1 cellular context compared by ENCODE assay signal in genomic region chr3:15899438-15899837, GRCh38.
TF ChIP-seq lines count a peak whose summit lies in the region.

No MANE protein-coding gene starts in this region.

TF ChIP-seq in K562, 482 proteins besides CTCF, POLR2A, EP300 and RAD21 (continued from another document):
- 0 out of 2 replicates have a peak, but pooled peaks have one; percentile 24 for TF ChIP-seq FOXM1 (IDR thresholded peaks at IDR 0.05; ENCODE audit: low read depth)
- no peak for TF ChIP-seq FOXM1 (CRISPR knock-in tag; IDR thresholded peaks at IDR 0.05; ENCODE audit: low read depth)
- TF ChIP-seq ZBTB8A (IDR thresholded peaks at IDR 0.05; ENCODE audit: partially characterized antibody), result no peak
- no peak for TF ChIP-seq TEAD4 (IDR thresholded peaks at IDR 0.05; ENCODE audit: low read length)
- TF ChIP-seq TEAD4 (CRISPR knock-in tag; IDR thresholded peaks at IDR 0.05; ENCODE audit: borderline replicate concordance), result no peak
- no peak for TF ChIP-seq COPS2 (conservative IDR thresholded peaks at IDR 0.05)
- no peak for TF ChIP-seq RREB1 (CRISPR knock-in tag; IDR thresholded peaks at IDR 0.05)
- TF ChIP-seq AFF4 (CRISPR knock-in tag; IDR thresholded peaks at IDR 0.05), result no peak
- no peak for TF ChIP-seq XRCC3 (IDR thresholded peaks at IDR 0.05)
- no peak for TF ChIP-seq BRD9 (IDR thresholded peaks at IDR 0.05; ENCODE audit: low read depth, partially characterized antibody)
- TF ChIP-seq GABPB2 (CRISPR knock-in tag; conservative IDR thresholded peaks at IDR 0.05), result no peak
- no peak for TF ChIP-seq ZNF24 (IDR thresholded peaks at IDR 0.05)
- TF ChIP-seq IRF9 (tag; IDR thresholded peaks at IDR 0.05), result no peak
- no peak for TF ChIP-seq ZC3H8 (IDR thresholded peaks at IDR 0.05)
- TF ChIP-seq HNRNPH1 (optimal IDR thresholded peaks at IDR 0.05; ENCODE audit: low read depth, low read length), result no peak
- TF ChIP-seq CBX3 (IDR thresholded peaks at IDR 0.05; ENCODE audit: borderline replicate concordance in 1 of 2, low read length in 2 of 2), result no peak
- TF ChIP-seq ZNF263 (CRISPR knock-in tag; IDR thresholded peaks at IDR 0.05; ENCODE audit: borderline replicate concordance), result no peak
- TF ChIP-seq NCOA6 (IDR thresholded peaks at IDR 0.05), result no peak
- TF ChIP-seq KLF10 (CRISPR knock-in tag; IDR thresholded peaks at IDR 0.05), result no peak
- peak; percentile 80 for TF ChIP-seq MAFG (tag; conservative IDR thresholded peaks at IDR 0.05)
- no peak for TF ChIP-seq RB1 (IDR thresholded peaks at IDR 0.05; ENCODE audit: low read depth)
- TF ChIP-seq ZNF277 (CRISPR knock-in tag; IDR thresholded peaks at IDR 0.05; ENCODE audit: borderline replicate concordance), result no peak
- TF ChIP-seq STAT5B (CRISPR knock-in tag; IDR thresholded peaks at IDR 0.05), result no peak
- TF ChIP-seq MCM3 (IDR thresholded peaks at IDR 0.05), result no peak
- TF ChIP-seq EZH2 (IDR thresholded peaks at IDR 0.05; ENCODE audit: borderline replicate concordance, low read depth, low read length), result no peak
- no peak for TF ChIP-seq HLTF (IDR thresholded peaks at IDR 0.05)
- no peak for TF ChIP-seq ZNF239 (CRISPR knock-in tag; IDR thresholded peaks at IDR 0.05)
- no peak for TF ChIP-seq CHD4 (IDR thresholded peaks at IDR 0.05; ENCODE audit: insufficient read depth, insufficient replicate concordance, low read depth, low read length, poor library complexity, severe bottlenecking)
- no peak for TF ChIP-seq SRSF1 (IDR thresholded peaks at IDR 0.05; ENCODE audit: low read depth, low read length)
- peak; percentile 69 for TF ChIP-seq CBFA2T2 (conservative IDR thresholded peaks at IDR 0.05)
- TF ChIP-seq TOE1 (IDR thresholded peaks at IDR 0.05; ENCODE audit: borderline replicate concordance), result peak; percentile 98
- no peak for TF ChIP-seq TOE1 (CRISPR knock-in tag; IDR thresholded peaks at IDR 0.05; ENCODE audit: borderline replicate concordance, low read depth)
- no peak for TF ChIP-seq CREB1 (IDR thresholded peaks at IDR 0.05)
- no peak for TF ChIP-seq CREB1 (CRISPR knock-in tag; IDR thresholded peaks at IDR 0.05)
- peak; percentile 88 for TF ChIP-seq NFE2 (IDR thresholded peaks at IDR 0.05; ENCODE audit: low read depth)
- TF ChIP-seq MAFF (IDR thresholded peaks at IDR 0.05; ENCODE audit: low read length), result peak; percentile 64; the same call in 1 of the 2 replicates
- no peak for TF ChIP-seq TBP (optimal IDR thresholded peaks at IDR 0.05; ENCODE audit: low read depth, low read length)
- no peak for TF ChIP-seq MED1 (CRISPR knock-in tag; IDR thresholded peaks at IDR 0.05; ENCODE audit: borderline replicate concordance)
- no peak for TF ChIP-seq CHD7 (IDR thresholded peaks at IDR 0.05; ENCODE audit: low read depth, low read length)
- peak; percentile 48; the same call in 1 of the 2 replicates for TF ChIP-seq FOSL1 (tag; conservative IDR thresholded peaks at IDR 0.05)
- TF ChIP-seq ZNF511 (CRISPR knock-in tag; IDR thresholded peaks at IDR 0.05), result no peak
